8 cellular contexts compared by ENCODE assay signal in genomic region chr10:30435068-30435422, GRCh38. TPM values are rescaled to one million over a fixed set of nuclear protein-coding genes. Genes with fewer than 3 reads are reported as not detected.
DNase-seq lines count a peak whose midpoint lies in the region; ATAC-seq and TF ChIP-seq lines count a peak whose summit lies in the region.

No MANE protein-coding gene starts in this region.

- intact Hi-C loops in CD4-positive, alpha-beta T cell (cut with DNase I, micrococcal nuclease) = loop anchor here in 1 of 2 experiments (2.0 kb wide), 1 partner anchor 16 kb away; no protein-coding TSS in a partner anchor
- intact Hi-C loops in posterior vena cava (cut with DNase I) = no loop called here

- POLR2A ChIA-PET in CD4-positive, alpha-beta T cell (lab: Charles Lee) = interaction anchor here (0.7 to 4.2 kb wide), 4 partner anchors 16 to 594 kb away, joined by 3 to 28 read pairs (median 5); no protein-coding TSS in a partner anchor

- peaks cover 44% of the 10 kb centered on the region for H3K4me1 Mint-ChIP-seq in CD4-positive, alpha-beta T cell (ENCODE audit: low read depth)
- H3K4me1 Mint-ChIP-seq in type B pancreatic cell (ENCODE audit: unreplicated experiment) = peaks cover 53% of the 10 kb centered on the region

- H3K27ac Mint-ChIP-seq in CD4-positive, alpha-beta T cell = peak overlapping the region; percentile 69
- H3K27ac Mint-ChIP-seq in type B pancreatic cell = peak overlapping the region; percentile 89

- H3K4me1 ChIP-seq in OCI-LY1 (ENCODE audit: insufficient read depth, low read length, severe bottlenecking) = peaks cover 63% of the 10 kb centered on the region

- H3K4me3 ChIP-seq in OCI-LY1 (ENCODE audit: low read depth, low read length, poor library complexity, severe bottlenecking) (peak overlapping the region; percentile 70), choroid plexus epithelial cell (ENCODE audit: low read depth, low read length) (peak overlapping the region; percentile 95)

- no peaks in the 10 kb centered on the region for H3F3A ChIP-seq in OCI-LY1 (ENCODE audit: insufficient read depth, low read length)

- H3K36me3 ChIP-seq in OCI-LY1 (ENCODE audit: insufficient read depth, low read length) = peaks cover 26% of the 10 kb centered on the region

- no peaks in the 10 kb centered on the region for H3K27me3 ChIP-seq in CD4-positive, alpha-beta T cell (ENCODE audit: control insufficient read depth, insufficient read depth, low read length)
- H3K27me3 ChIP-seq in OCI-LY1 (ENCODE audit: insufficient read depth, low read length) = no peaks in the 10 kb centered on the region

- H3K27me3 Mint-ChIP-seq in CD4-positive, alpha-beta T cell = peaks cover 4% of the 10 kb centered on the region
- H3K27me3 Mint-ChIP-seq in type B pancreatic cell = peaks cover 4% of the 10 kb centered on the region

- no peaks in the 10 kb centered on the region for H3K9me3 ChIP-seq in CD4-positive, alpha-beta T cell (ENCODE audit: control insufficient read depth, low read length)
- no peaks in the 10 kb centered on the region for H3K9me3 ChIP-seq in OCI-LY1 (ENCODE audit: low read length)

- CTCF ChIA-PET in CD4-positive, alpha-beta T cell (lab: Charles Lee) = no interaction called here

- H3K79me2 ChIP-seq in OCI-LY1 (ENCODE audit: insufficient read depth, low read length) = peaks cover 44% of the 10 kb centered on the region

- H3K9ac ChIP-seq in OCI-LY1 (ENCODE audit: low read length) = peak overlapping the region; percentile 71

- peak overlapping the region; percentile 94 for H3K4me3 Mint-ChIP-seq in CD4-positive, alpha-beta T cell
- H3K4me3 Mint-ChIP-seq in type B pancreatic cell = peak overlapping the region; percentile 93

- ATAC-seq in CD4-positive, alpha-beta T cell (ENCODE audit: poor library complexity) = no peak

- no peaks in the 10 kb centered on the region for H3K9me2 ChIP-seq in OCI-LY1 (ENCODE audit: low read depth, low read length)

- no peaks in the 10 kb centered on the region for H3K9me3 Mint-ChIP-seq in CD4-positive, alpha-beta T cell
- H3K9me3 Mint-ChIP-seq in type B pancreatic cell = peaks cover 5% of the 10 kb centered on the region

- H4K20me1 ChIP-seq in OCI-LY1 (ENCODE audit: insufficient read depth, low read length) = no peaks in the 10 kb centered on the region

- no peak overlapping the region for H2AFZ ChIP-seq in OCI-LY1 (ENCODE audit: low read length)

- peak overlapping the region; percentile 74 for H3K27ac ChIP-seq in CD4-positive, alpha-beta T cell (ENCODE audit: low read depth, low read length)
- H3K27ac ChIP-seq in OCI-LY1 (ENCODE audit: low read depth, low read length, poor library complexity, severe bottlenecking) = peak overlapping the region; percentile 71

- DNase-seq in CD4-positive, alpha-beta T cell = no peak
- DNase-seq in choroid plexus epithelial cell (ENCODE audit: low read depth) = peak; percentile 58
- DNase-seq in lung microvascular endothelial cell (ENCODE audit: low read depth in 2 of 2) = peak; percentile 30 to 43
- no peak for DNase-seq in type B pancreatic cell (ENCODE audit: extremely low spot score, unreplicated experiment)
- DNase-seq in NCI-H226 = no peak
- DNase-seq in stimulated activated naive CD4-positive, alpha-beta T cell treated with Interleukin-2 at 50 U/mL for 16 hours (lab: John Stamatoyannopoulos, UW) = no peak
- DNase-seq in posterior vena cava (ENCODE audit: low spot score) = no peak

- H3K36me3 Mint-ChIP-seq in CD4-positive, alpha-beta T cell (ENCODE audit: low read depth) = no peaks in the 10 kb centered on the region
- H3K36me3 Mint-ChIP-seq in type B pancreatic cell = peaks cover 6% of the 10 kb centered on the region

- TF ChIP-seq CTCF in CD4-positive, alpha-beta T cell (IDR thresholded peaks at IDR 0.05) = no peak
- TF ChIP-seq CTCF in OCI-LY1 (IDR thresholded peaks at IDR 0.05; ENCODE audit: low read length) (no peak), choroid plexus epithelial cell (conservative IDR thresholded peaks at IDR 0.05; ENCODE audit: low read depth, low read length) (no peak), type B pancreatic cell (conservative IDR thresholded peaks at IDR 0.05) (no peak)

- peak overlapping the region; percentile 66 for H3K4me2 ChIP-seq in OCI-LY1 (ENCODE audit: low read length)

RNA-seq across cellular contexts. Expression of gene MAP3K8, which starts 1.1 kb away (rescaled TPM):
- total RNA-seq in CD4-positive, alpha-beta T cell = 10 to 100 TPM; 27.3 to 28.9 TPM
- total RNA-seq in lung microvascular endothelial cell (2.6 and 5.0 TPM in 2 replicates), type B pancreatic cell (ENCODE audit: low replicate concordance) (22.6 and 37.3 TPM in 2 replicates), posterior vena cava (10 to 100 TPM; 58.3 to 62.3 TPM)

Comparison
In these comparisons a context has a peak if more than half of its experiments do, and no peak if none do; other contexts are left out.
1. DNase-seq: peak in choroid plexus epithelial cell (single experiment) and lung microvascular endothelial cell (2 of 2); none in CD4-positive, alpha-beta T cell (0 of 10), type B pancreatic cell (single experiment), NCI-H226 (single experiment), stimulated activated naive CD4-positive, alpha-beta T cell treated with Interleukin-2 at 50 U/mL for 16 hours (single experiment) and posterior vena cava (single experiment).